ENCODE assay signal across 22 cellular contexts in the genomic region with DNA sequence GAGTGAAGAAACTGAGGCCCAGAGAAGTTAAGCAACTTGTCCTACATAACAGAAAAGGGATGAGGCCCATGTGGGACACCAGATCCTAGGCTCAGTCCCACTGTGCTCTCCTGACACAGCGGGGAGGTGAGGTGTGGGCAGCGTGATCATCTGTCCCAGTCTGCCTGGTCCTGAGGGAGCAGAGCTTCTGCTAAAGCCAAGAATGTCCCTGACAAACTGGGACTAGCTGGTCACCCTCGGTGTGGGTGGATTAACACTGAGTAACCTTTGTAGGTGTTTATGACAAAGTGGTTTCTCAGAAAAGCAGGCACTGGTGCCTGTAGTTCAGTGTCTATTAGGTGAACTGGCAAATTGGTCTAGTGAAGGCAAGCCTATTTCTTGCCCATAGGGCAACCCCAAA.
A peak's percentile ranks its signal among the peaks of the same experiment; 100 is the strongest.
DNase-seq lines count a peak whose midpoint lies in the region; ATAC-seq and TF ChIP-seq lines count a peak whose summit lies in the region.
"Had no signal": no experiment of that assay in that cellular context is flagged by ENCODE, and none has a peak within 500 bp of the region (broad histone marks: within the 10 kb centered on the region; RNA-seq: fewer than 3 reads in every experiment).

No MANE protein-coding gene starts in this region.

- H4K20me1 ChIP-seq in PC-3 (ENCODE audit: low read length): no peaks in the 10 kb centered on the region

- BruUV-seq in PC-3 (replicated peaks; lab: Mats Ljungman, UMichigan): no TSS peak

- H3K27me3 ChIP-seq in PC-3 (ENCODE audit: low read length) (no peaks in the 10 kb centered on the region), right cardiac atrium (ENCODE audit: control insufficient read depth, insufficient read depth) (no peaks in the 10 kb centered on the region)
- H3K27me3 ChIP-seq: MG63 had no signal

- H3F3A ChIP-seq in PC-3 (ENCODE audit: low read length, unreplicated experiment): no peaks in the 10 kb centered on the region

- TF ChIP-seq CTCF in PC-3 (conservative IDR thresholded peaks at IDR 0.05; ENCODE audit: low read depth, low read length): no peak

- no peak overlapping the region for H2AFZ ChIP-seq in PC-3 (ENCODE audit: low read length)
- H2AFZ ChIP-seq: GM23248 had no signal

- no peaks in the 10 kb centered on the region for H3K79me2 ChIP-seq in PC-3 (ENCODE audit: low read length)

- peak overlapping the region; percentile 48; the same call in 1 of the 2 replicates for H3K4me2 ChIP-seq in PC-3 (ENCODE audit: low read length)

- WGBS in right cardiac atrium: 79% methylated on average over 3 of the region's 3 CpGs

- H3K9me3 ChIP-seq in PC-3 (ENCODE audit: low read length) (peaks cover under 1% of the 10 kb centered on the region), right cardiac atrium (ENCODE audit: control insufficient read depth, low read length) (no peaks in the 10 kb centered on the region)

- POLR2A ChIA-PET in PC-3 (lab: Charles Lee; ENCODE audit: unreplicated experiment): no interaction called here

- DNase-seq in DMS53 (lab: John Stamatoyannopoulos, UW) (peak; percentile 41), DMS53 treated with DMSO at 0.1 percent for 48 hours (lab: John Stamatoyannopoulos, UW; ENCODE audit: unreplicated experiment) (no peak), PC-3 (no peak), right cardiac atrium (no peak), sciatic nerve (ENCODE audit: low spot score) (no peak), substantia nigra (lab: John Stamatoyannopoulos, UW) (no peak), 8988T (no peak), COLO668 (lab: John Stamatoyannopoulos, UW; ENCODE audit: unreplicated experiment) (no peak)
- DNase-seq: EL, GDM1, H7, IMR-90, KG1, MG63, NCI-H1930, NCI-H2107, NCI-H446, NCI-H524 treated with DMSO at 0.1 percent for 48 hours, NCI-H774 had no signal

- H3K4me1 ChIP-seq in PC-3 (ENCODE audit: insufficient read depth, low read length) (peaks cover 12% of the 10 kb centered on the region), right cardiac atrium (ENCODE audit: control insufficient read depth, insufficient read depth, low read length) (peaks cover 2% of the 10 kb centered on the region)

- H3K9me2 ChIP-seq in PC-3 (replicated peaks; ENCODE audit: low read length): no peaks in the 10 kb centered on the region

- ATAC-seq in PC-3: peak; percentile 20; the same call in 1 of the 2 replicates
- peak; percentile 10 to 28 for ATAC-seq in right cardiac atrium
- ATAC-seq in sciatic nerve: peak; percentile 9
- ATAC-seq: GM12878 had no signal

- no peak overlapping the region for H3K9ac ChIP-seq in PC-3 (ENCODE audit: low read length)
- H3K9ac ChIP-seq: GM23248 had no signal

- H3K27ac ChIP-seq in PC-3 (ENCODE audit: low read length): no peak overlapping the region
- H3K27ac ChIP-seq in right cardiac atrium (ENCODE audit: low read length): no peak overlapping the region
- no peak overlapping the region for H3K27ac ChIP-seq in substantia nigra (ENCODE audit: low read depth, low read length, poor library complexity, severe bottlenecking)
- H3K27ac ChIP-seq: 22Rv1, GM23248 had no signal

- CTCF ChIA-PET in PC-3 (lab: Charles Lee): no interaction called here

- H3K4me3 ChIP-seq in PC-3 (ENCODE audit: low read length) (no peak overlapping the region), right cardiac atrium (ENCODE audit: low read length) (no peak overlapping the region)
- H3K4me3 ChIP-seq: GM12878, GM23248, MG63 had no signal

- H3K36me3 ChIP-seq in PC-3 (ENCODE audit: low read depth, low read length): no peaks in the 10 kb centered on the region
- H3K36me3 ChIP-seq: MG63 had no signal

- intact Hi-C loops in PC-3 (cut with micrococcal nuclease) (no loop called here), right cardiac atrium (cut with DNase I) (no loop called here), sciatic nerve (cut with DNase I) (no loop called here)
